Comparison of ENCODE assay signal across 21 cellular contexts in genomic region chr9:105444130-105444529, GRCh38. TPM values are rescaled to one million over a fixed set of nuclear protein-coding genes. Genes with fewer than 3 reads are reported as not detected.
DNase-seq lines count a peak whose midpoint lies in the region; FAIRE-seq and TF ChIP-seq lines count a peak whose summit lies in the region.
"Had no signal": no experiment of that assay in that cellular context is flagged by ENCODE, and none has a peak within 500 bp of the region (broad histone marks: within the 10 kb centered on the region; RNA-seq: fewer than 3 reads in every experiment).

No MANE protein-coding gene starts in this region.

- peak overlapping the region; percentile 11 for H3K4me2 ChIP-seq in keratinocyte (ENCODE audit: control insufficient read depth, extremely low read depth, insufficient read depth, low read depth, low read length)
- H3K4me2 ChIP-seq: SK-N-SH had no signal

- TF ChIP-seq CTCF in AG10803 (conservative IDR thresholded peaks at IDR 0.05; ENCODE audit: low read length) (no peak), astrocyte of the spinal cord (IDR thresholded peaks at IDR 0.05; ENCODE audit: low read depth, low read length) (no peak), keratinocyte (optimal IDR thresholded peaks at IDR 0.05 in 1 of 3, IDR thresholded peaks at IDR 0.05 in 1 of 3, conservative IDR thresholded peaks at IDR 0.05 in 1 of 3; ENCODE audit: extremely low read depth in 1 of 3, insufficient read depth in 2 of 3, low read length in 3 of 3) (no peak), GM13976 (IDR thresholded peaks at IDR 0.05; ENCODE audit: borderline replicate concordance, control extremely low read depth, extremely low read depth, insufficient read depth, missing control alignments) (no peak), coronary artery (IDR thresholded peaks at IDR 0.05) (no peak)

- no peaks in the 10 kb centered on the region for H4K20me1 ChIP-seq in keratinocyte (ENCODE audit: control insufficient read depth, extremely low read depth, insufficient read depth, low read length)

- in situ Hi-C loops in astrocyte of the spinal cord (cut with HindIII; ENCODE audit: low sequenced_read_pairs): no loop called here
- in situ Hi-C loops in GM13976 (cut with MboI; ENCODE audit: low sequenced_read_pairs, unreplicated experiment): loop anchor here (25.0 kb wide), 1 partner anchor 268 kb away; no protein-coding TSS in a partner anchor

- H3K4me3 ChIP-seq in AG10803 (ENCODE audit: low read length): no peak overlapping the region
- no peak overlapping the region for H3K4me3 ChIP-seq in astrocyte of the spinal cord (ENCODE audit: low read depth, low read length)
- H3K4me3 ChIP-seq in keratinocyte (ENCODE audit: control insufficient read depth in 2 of 3, extremely low read depth in 1 of 3, insufficient read depth in 2 of 3, low read depth in 1 of 3, low read length in 3 of 3): no peak overlapping the region
- no peak overlapping the region for H3K4me3 ChIP-seq in coronary artery
- H3K4me3 ChIP-seq: ascending aorta, HAP-1, ovary had no signal

- dilution Hi-C loops in keratinocyte (cut with MboI; ENCODE audit: extremely low pct_ligation_motif_present, low sequenced_read_pairs): no loop called here

- H3K27me3 ChIP-seq in keratinocyte (ENCODE audit: control insufficient read depth, extremely low read depth, insufficient read depth, low read length): no peaks in the 10 kb centered on the region
- H3K27me3 ChIP-seq: ascending aorta, ovary had no signal

- H3K27ac ChIP-seq in keratinocyte (ENCODE audit: control insufficient read depth, insufficient read depth, low read length) (no peak overlapping the region), caudate nucleus (ENCODE audit: low read depth, low read length) (no peak overlapping the region), coronary artery (no peak overlapping the region)
- H3K27ac ChIP-seq: ascending aorta, ovary had no signal

- H3K79me2 ChIP-seq in keratinocyte (ENCODE audit: control insufficient read depth, insufficient read depth, low read length): peaks cover 9% of the 10 kb centered on the region

- DNase-seq in AG10803 (ENCODE audit: low read depth) (peak; percentile 53), HT1080 (ENCODE audit: low read depth) (peak; percentile 70), astrocyte of the spinal cord (ENCODE audit: low read depth, low spot score) (peak; percentile 14), keratinocyte (ENCODE audit: low read depth, low spot score) (no peak), SW480 (ENCODE audit: low spot score) (no peak), caudate nucleus (lab: John Stamatoyannopoulos, UW) (no peak), GM13976 (ENCODE audit: low spot score) (no peak), coronary artery (ENCODE audit: low spot score) (no peak)
- DNase-seq: activated CD4-positive, alpha-beta T cell treated with anti-CD3 and anti-CD28 coated beads, Interleukin-2, amount 10 ng/mL, durations not matched to agents 7 days and 5 days; activated CD8-positive, alpha-beta memory T cell treated with anti-CD3 and anti-CD28 coated beads, Interleukin-2, amount 50 U/mL, for 48 hours; CD4-positive, alpha-beta T cell; cortex of kidney; DMS79 treated with DMSO at 0.1 percent for 48 hours; Karpas-422; NCI-H1417; NCI-H2171; ovary; SK-N-SH; stimulated activated CD4-positive, alpha-beta T cell treated with anti-CD3 and anti-CD28 coated beads, Interleukin-4, amount 100 ng/mL, for 24 hours had no signal

- no peak overlapping the region for H3K9ac ChIP-seq in keratinocyte (ENCODE audit: control insufficient read depth, extremely low read depth, insufficient read depth, low read length)
- H3K9ac ChIP-seq: SK-N-SH had no signal

- no peak for FAIRE-seq in keratinocyte (lab: Jason Lieb, UNC)

- H3K9me3 ChIP-seq in keratinocyte (ENCODE audit: control insufficient read depth, low read depth, low read length): no peaks in the 10 kb centered on the region
- H3K9me3 ChIP-seq: ascending aorta, HAP-1, ovary, SK-N-SH had no signal

- no peaks in the 10 kb centered on the region for H3K9me1 ChIP-seq in keratinocyte (ENCODE audit: control insufficient read depth, extremely low read depth, insufficient read depth, low read length)

- peaks cover 7% of the 10 kb centered on the region for H3K4me1 ChIP-seq in keratinocyte (ENCODE audit: control insufficient read depth, extremely low read depth, insufficient read depth, low read length)
- H3K4me1 ChIP-seq: ascending aorta had no signal

- H2AFZ ChIP-seq in keratinocyte (ENCODE audit: control insufficient read depth, low read length): peak overlapping the region; percentile 17

- H3K36me3 ChIP-seq in keratinocyte (ENCODE audit: control insufficient read depth in 2 of 2, extremely low read depth in 1 of 2, insufficient read depth in 2 of 2, low read length in 2 of 2): no peaks in the 10 kb centered on the region
- H3K36me3 ChIP-seq: ascending aorta, HAP-1, ovary had no signal

RNA-seq across cellular contexts. Expression of gene FSD1L, which starts 3.7 kb away (rescaled TPM):
- 1.8 and 2.7 TPM in 2 replicates for total RNA-seq in HT1080 (2014; rRNA removed; shearing (Covaris generic))
- 1.5 and 2.0 TPM in 2 replicates for polyA plus RNA-seq in HT1080 (2015; cell fraction: cytosol; rRNA removed)
- polyA plus RNA-seq in HT1080 (2015; cell fraction: nucleus; rRNA removed): 6.7 and 6.9 TPM in 2 replicates
- polyA plus RNA-seq in keratinocyte: 1.8 to 5.2 TPM (median 3.4 TPM) in 3 replicates
- polyA plus RNA-seq in keratinocyte (2011; ENCODE audit: low read depth): 4.1 TPM
- polyA plus RNA-seq in keratinocyte (2011; cell fraction: cytosol; rRNA removed): 0.86 and 1.6 TPM in 2 replicates
- 5.5 and 7.5 TPM in 2 replicates for polyA plus RNA-seq in keratinocyte (2011; cell fraction: nucleus; rRNA removed)
- 1.3 and 1.6 TPM in 2 replicates for polyA plus RNA-seq in keratinocyte (2012; ENCODE audit: low replicate concordance)
- 0.07 to 8.4 TPM (median 2.3 TPM) in 3 replicates for polyA minus RNA-seq in keratinocyte
- polyA minus RNA-seq in keratinocyte (2011; cell fraction: cytosol; rRNA and poly(A)+ RNA removed): 1.3 TPM
- polyA minus RNA-seq in keratinocyte (2011; cell fraction: nucleus; rRNA and poly(A)+ RNA removed): 11.9 and 25.4 TPM in 2 replicates

Comparison
In these comparisons a context has a peak if more than half of its experiments do, and no peak if none do; other contexts are left out.
1. DNase-seq: peak in AG10803 (single experiment), HT1080 (single experiment) and astrocyte of the spinal cord (single experiment); none in keratinocyte (single experiment), SW480 (single experiment), caudate nucleus (0 of 61), GM13976 (single experiment) and coronary artery (single experiment).